Comparison of ENCODE assay signal across 17 cellular contexts in genomic region chr12:124761876-124762275, GRCh38.
DNase-seq lines count a peak whose midpoint lies in the region; ATAC-seq, FAIRE-seq and TF ChIP-seq lines count a peak whose summit lies in the region.
"Had no signal": no experiment of that assay in that cellular context is flagged by ENCODE, and none has a peak within 500 bp of the region (broad histone marks: within the 10 kb centered on the region; RNA-seq: fewer than 3 reads in every experiment).

No MANE protein-coding gene starts in this region.

- no peak overlapping the region for H3K4me2 ChIP-seq in astrocyte (ENCODE audit: low read length)

- H3K9me3 Mint-ChIP-seq in astrocyte (ENCODE audit: unreplicated experiment): peaks cover 28% of the 10 kb centered on the region

- H3K79me2 ChIP-seq in astrocyte (ENCODE audit: insufficient read depth, low read length): no peaks in the 10 kb centered on the region

- H2AFZ ChIP-seq in astrocyte (ENCODE audit: low read depth, low read length): no peak overlapping the region

- no peak overlapping the region for H3K9ac ChIP-seq in astrocyte (ENCODE audit: low read length)

- TF ChIP-seq RAD21 in Ishikawa (IDR thresholded peaks at IDR 0.05; ENCODE audit: low read depth): no peak

- peak; percentile 33 for DNase-seq in DMS 273 (lab: John Stamatoyannopoulos, UW; ENCODE audit: unreplicated experiment)
- no peak for DNase-seq in DMS 273 treated with DMSO at 0.1 percent for 48 hours (lab: John Stamatoyannopoulos, UW)
- DNase-seq in astrocyte (ENCODE audit: low read depth): peak; percentile 73
- DNase-seq in renal cortical epithelial cell (ENCODE audit: low read depth): peak; percentile 67
- no peak for DNase-seq in islet precursor cell
- DNase-seq in NCI-H2227 (lab: John Stamatoyannopoulos, UW; ENCODE audit: unreplicated experiment): no peak
- DNase-seq: activated CD4-positive, CD25-positive, alpha-beta regulatory T cell; COR-L47; head of caudate nucleus; NCI-H1048; NCI-H526 treated with DMSO at 0.1 percent for 48 hours had no signal

- H3K4me1 Mint-ChIP-seq in astrocyte (ENCODE audit: low read depth, unreplicated experiment): peaks cover 53% of the 10 kb centered on the region

- TF ChIP-seq CTCF in astrocyte (IDR thresholded peaks at IDR 0.05; ENCODE audit: insufficient read depth, low read depth, low read length): no peak

- no peaks in the 10 kb centered on the region for H4K20me1 ChIP-seq in astrocyte (ENCODE audit: insufficient read depth, low read length)

- H3K27me3 ChIP-seq in astrocyte (ENCODE audit: insufficient read depth, low read length): peaks cover 3% of the 10 kb centered on the region
- H3K27me3 ChIP-seq: suprapubic skin had no signal

- no peak overlapping the region for H3K27ac ChIP-seq in astrocyte (ENCODE audit: low read depth, low read length)
- H3K27ac ChIP-seq: 22Rv1, HL-60, suprapubic skin had no signal

- FAIRE-seq in astrocyte (lab: Jason Lieb, UNC): no peak
- FAIRE-seq: endometrium had no signal

- ATAC-seq in HG02610 (IDR thresholded peaks at IDR 0.05; ENCODE audit: unreplicated experiment): no peak

- H3K4me3 ChIP-seq in astrocyte (ENCODE audit: insufficient read depth, low read depth, low read length): no peak overlapping the region
- H3K4me3 ChIP-seq: suprapubic skin had no signal

- peak overlapping the region; percentile 80 for H3K27ac Mint-ChIP-seq in astrocyte (ENCODE audit: unreplicated experiment)

- peaks cover 14% of the 10 kb centered on the region for H3K9me3 ChIP-seq in astrocyte (ENCODE audit: insufficient read depth, low read depth, low read length)

- H3K36me3 ChIP-seq in astrocyte (ENCODE audit: insufficient read depth, low read length): no peaks in the 10 kb centered on the region
- H3K36me3 ChIP-seq: suprapubic skin had no signal

- H3K36me3 Mint-ChIP-seq in astrocyte (ENCODE audit: low read depth, unreplicated experiment): peaks cover 12% of the 10 kb centered on the region

- H3K27me3 Mint-ChIP-seq in astrocyte (ENCODE audit: low read depth, unreplicated experiment): peaks cover 3% of the 10 kb centered on the region

- H3K4me1 ChIP-seq in astrocyte (ENCODE audit: insufficient read depth, low read length): peaks cover 25% of the 10 kb centered on the region

- no peak overlapping the region for H3K4me3 Mint-ChIP-seq in astrocyte (ENCODE audit: unreplicated experiment)

- peak; percentile 51 for TF ChIP-seq EP300 in Ishikawa (IDR thresholded peaks at IDR 0.05; ENCODE audit: borderline replicate concordance)

TF ChIP-seq in Ishikawa, 13 proteins besides CTCF, POLR2A, EP300 and RAD21:
- TF ChIP-seq ZBTB7A (IDR thresholded peaks at IDR 0.05; ENCODE audit: low read depth) (no peak), NFIC (IDR thresholded peaks at IDR 0.05) (peak; percentile 62), TCF12 (IDR thresholded peaks at IDR 0.05; ENCODE audit: low read depth) (no peak), CEBPB (IDR thresholded peaks at IDR 0.05) (no peak), EGR1 (IDR thresholded peaks at IDR 0.05) (no peak), FOXM1 (IDR thresholded peaks at IDR 0.05; ENCODE audit: borderline replicate concordance, low read depth) (no peak)
- TF ChIP-seq, protein P1, sequence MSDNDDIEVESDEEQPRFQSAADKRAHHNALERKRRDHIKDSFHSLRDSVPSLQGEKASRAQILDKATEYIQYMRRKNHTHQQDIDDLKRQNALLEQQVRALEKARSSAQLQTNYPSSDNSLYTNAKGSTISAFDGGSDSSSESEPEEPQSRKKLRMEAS (IDR thresholded peaks at IDR 0.05): no peak; the same call in 1 of the 2 replicates

Comparison
In these comparisons a context has a peak if more than half of its experiments do, and no peak if none do; other contexts are left out.
1. DNase-seq: peak in DMS 273 (single experiment), astrocyte (single experiment) and renal cortical epithelial cell (single experiment); none in DMS 273 treated with DMSO at 0.1 percent for 48 hours (single experiment), islet precursor cell (single experiment) and NCI-H2227 (single experiment).